ENCODE assay signal across 8 cellular contexts in the genomic region with DNA sequence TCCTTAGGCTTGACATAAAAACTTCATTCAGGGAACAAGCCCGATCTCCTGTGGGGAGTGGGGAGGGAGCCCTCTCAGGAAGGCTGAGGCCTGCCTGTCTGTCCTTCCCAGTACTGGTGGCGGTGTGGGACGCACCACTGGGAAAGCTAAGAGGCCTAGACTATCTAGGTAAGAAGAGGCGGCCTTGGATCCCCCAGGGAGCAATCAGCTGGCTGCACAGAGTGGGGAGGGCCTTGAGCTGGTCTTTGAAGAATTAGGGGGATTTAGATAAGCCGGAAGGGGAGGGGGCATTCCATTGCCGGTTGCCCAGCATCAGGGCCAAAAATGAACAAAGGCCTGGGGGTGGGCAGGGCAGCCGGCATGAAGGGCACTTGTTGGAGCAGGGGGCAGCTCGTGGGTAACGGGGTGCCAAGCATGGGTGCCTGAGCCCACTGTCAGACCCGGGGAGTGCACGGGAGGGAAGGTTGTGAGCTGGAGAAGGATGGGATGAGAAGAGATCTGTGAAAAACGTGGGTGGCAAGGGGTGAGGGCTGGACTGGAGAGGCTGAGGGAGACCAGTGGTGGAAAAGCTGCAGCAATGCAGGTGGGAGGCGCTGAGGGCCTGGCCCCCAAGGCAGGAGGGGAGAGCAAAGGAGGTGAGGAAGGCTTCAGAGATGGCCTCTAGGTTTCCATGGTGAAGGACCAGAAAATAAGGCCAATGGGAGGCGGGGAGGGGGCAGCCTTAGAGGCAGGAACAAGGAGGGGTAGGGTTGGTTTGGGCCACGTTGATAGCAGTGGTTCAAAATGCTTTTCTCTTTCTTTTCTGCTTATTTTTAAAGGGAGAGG. TPM values are rescaled to one million over a fixed set of nuclear protein-coding genes. Genes with fewer than 3 reads are reported as not detected.
A peak's percentile ranks its signal among the peaks of the same experiment; 100 is the strongest.
DNase-seq lines count a peak whose midpoint lies in the region; ATAC-seq, FAIRE-seq and TF ChIP-seq lines count a peak whose summit lies in the region.

No MANE protein-coding gene starts in this region.

- peak; percentile 9 for ATAC-seq in esophagus mucosa

- no peaks in the 10 kb centered on the region for H3K9me3 Mint-ChIP-seq in CD14-positive monocyte

- DNase-seq in CD14-positive monocyte (ENCODE audit: low spot score) (no peak), SJCRH30 (peak; percentile 32), putamen (ENCODE audit: low spot score) (no peak), HTR-8/SVneo (ENCODE audit: insufficient read length, low spot score) (no peak), NCI-H510A treated with DMSO at 0.1 percent for 48 hours (lab: John Stamatoyannopoulos, UW) (no peak), GM10248 (ENCODE audit: extremely low spot score) (no peak)

- intact Hi-C loops in CD14-positive monocyte (cut with micrococcal nuclease): loop anchor here (5.0 to 10.0 kb wide), 2 partner anchors 510 to 608 kb away; no protein-coding TSS in a partner anchor

- H3K9me3 ChIP-seq in SJCRH30 (replicated peaks) (no peaks in the 10 kb centered on the region), neutrophil (no peaks in the 10 kb centered on the region)

- no peak for FAIRE-seq in HTR-8/SVneo (lab: Jason Lieb, UNC)

- TF ChIP-seq CTCF in CD14-positive monocyte (IDR thresholded peaks at IDR 0.05) (no peak), neutrophil (IDR thresholded peaks at IDR 0.05) (no peak), GM10248 (IDR thresholded peaks at IDR 0.05; ENCODE audit: control extremely low read depth, extremely low read depth, low read depth, missing control alignments) (no peak)

- POLR2A ChIA-PET in GM10248 (lab: Yijun Ruan, JAX): interaction anchor here (0.7 kb wide), 1 partner anchor 540 kb away, joined by 3 read pairs; no protein-coding TSS in a partner anchor

- H3K36me3 ChIP-seq in SJCRH30: no peaks in the 10 kb centered on the region
- H3K36me3 ChIP-seq in neutrophil: no peaks in the 10 kb centered on the region

- peak overlapping the region in 1 of 2 donors; percentile 68 for H3K4me3 Mint-ChIP-seq in CD14-positive monocyte

- peaks cover 82% of the 10 kb centered on the region for H3K4me1 Mint-ChIP-seq in CD14-positive monocyte

- H3K36me3 Mint-ChIP-seq in CD14-positive monocyte: peaks cover 12 to 14% of the 10 kb centered on the region in 2 donors

- no peak overlapping the region for H3K27ac ChIP-seq in SJCRH30
- peak overlapping the region; percentile 87 for H3K27ac ChIP-seq in neutrophil

- CTCF ChIA-PET in GM10248 (lab: Yijun Ruan, JAX): interaction anchor here (1.1 to 7.1 kb wide), 5 partner anchors 188 to 610 kb away, joined by 3 to 40 read pairs (median 6); no protein-coding TSS in a partner anchor

- peaks cover 25% of the 10 kb centered on the region for H3K4me1 ChIP-seq in SJCRH30
- H3K4me1 ChIP-seq in neutrophil (ENCODE audit: control insufficient read depth in 1 of 2, insufficient read depth in 1 of 2, low read depth in 1 of 2, low read length in 1 of 2): peaks cover 80 to 85% of the 10 kb centered on the region in 2 experiments

- H3K27me3 Mint-ChIP-seq in CD14-positive monocyte (ENCODE audit: low read depth in 3 of 3): no peaks in the 10 kb centered on the region

- no peak overlapping the region for H3K4me3 ChIP-seq in SJCRH30
- H3K4me3 ChIP-seq in neutrophil (ENCODE audit: low read depth in 1 of 2, low read length in 1 of 2): no peak overlapping the region

- H3K27me3 ChIP-seq in SJCRH30 (no peaks in the 10 kb centered on the region), neutrophil (no peaks in the 10 kb centered on the region)

- peak overlapping the region; percentile 74 to 91 (median 87) for H3K27ac Mint-ChIP-seq in CD14-positive monocyte

RNA-seq across cellular contexts. Expression of a gene that starts 8.5 kb away (rescaled TPM):
- polyA plus RNA-seq in CD14-positive monocyte: 10 to 100 TPM; 46.3 to 53.9 TPM
- 23.6 and 25.9 TPM in 2 replicates for total RNA-seq in SJCRH30 (2014; rRNA removed; shearing (Covaris generic))
- 77.8 TPM for total RNA-seq in esophagus mucosa

Comparison
In these comparisons a context has a peak if more than half of its experiments do, and no peak if none do; other contexts are left out.
1. DNase-seq: peak in SJCRH30 (2 of 2); none in CD14-positive monocyte (single experiment), putamen (single experiment), HTR-8/SVneo (single experiment), NCI-H510A treated with DMSO at 0.1 percent for 48 hours (single experiment) and GM10248 (single experiment).